In genomic region chr3:154987846-154988245, GRCh38 we compare ENCODE assay signal across 8 cellular contexts.
"Had no signal": no experiment of that assay in that cellular context is flagged by ENCODE, and none has a peak within 500 bp of the region (broad histone marks: within the 10 kb centered on the region; RNA-seq: fewer than 3 reads in every experiment).

No MANE protein-coding gene starts in this region.

- H3K4me1 ChIP-seq: HAP-1 had no signal

- H3K36me3 ChIP-seq: HAP-1 had no signal

- ATAC-seq: HCT116, K562 had no signal

- H3K4me3 ChIP-seq: HAP-1, K562 had no signal

- DNase-seq: GOT3, H7, HFFc6, IMR-90, KG1 had no signal
